13 cellular contexts compared by ENCODE assay signal in the genomic region with DNA sequence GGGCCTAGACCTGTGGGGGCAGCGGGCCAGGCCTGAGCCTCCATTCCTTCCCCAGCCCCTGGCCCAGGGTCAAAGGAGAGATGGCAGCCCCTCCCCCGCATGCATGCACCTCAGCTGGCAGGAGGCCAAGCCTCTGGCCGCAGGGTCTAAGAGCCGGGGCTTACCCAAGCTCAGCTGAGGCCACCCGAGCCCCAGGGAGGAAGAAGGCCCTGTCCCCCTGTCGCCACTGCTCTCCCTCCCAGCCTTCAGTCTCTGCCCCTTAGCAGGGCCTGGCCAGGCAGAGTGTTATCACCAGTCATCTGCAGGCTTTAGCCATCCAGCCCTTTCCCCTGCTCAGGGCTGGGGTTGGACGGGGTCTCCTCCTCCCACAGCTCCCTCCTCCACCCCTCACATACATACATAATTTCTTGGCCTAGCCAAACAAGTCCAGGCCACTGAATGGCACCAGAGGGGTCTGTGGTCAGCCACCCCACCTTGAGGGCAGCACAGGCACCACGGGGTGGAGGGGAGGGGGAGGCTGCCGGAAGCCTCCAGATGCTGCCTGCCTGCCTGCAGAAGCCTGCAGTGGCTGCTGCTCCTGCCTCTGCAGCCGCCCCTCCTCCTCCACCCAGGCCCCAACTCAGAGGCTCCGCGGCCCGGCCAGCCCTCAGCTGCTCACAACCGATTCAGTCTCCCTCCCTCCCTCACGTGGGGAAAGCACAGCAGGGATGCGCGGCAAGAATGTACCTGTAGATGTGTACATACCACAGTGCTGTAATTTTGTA. TPM values are rescaled to one million over a fixed set of nuclear protein-coding genes. Genes with fewer than 3 reads are reported as not detected.
DNase-seq lines count a peak whose midpoint lies in the region; ATAC-seq lines count a peak whose summit lies in the region.
"Had no signal": no experiment of that assay in that cellular context is flagged by ENCODE, and none has a peak within 500 bp of the region (broad histone marks: within the 10 kb centered on the region; RNA-seq: fewer than 3 reads in every experiment).

No MANE protein-coding gene starts in this region.

- peaks cover 75% of the 10 kb centered on the region for H3K36me3 ChIP-seq in NT2/D1 (ENCODE audit: insufficient read depth, insufficient read length, low read length)

- no peak overlapping the region for H3K4me3 ChIP-seq in NT2/D1 (ENCODE audit: insufficient read length, low read depth)
- H3K4me3 ChIP-seq: gastroesophageal sphincter, suprapubic skin had no signal

- no peaks in the 10 kb centered on the region for H3K9me3 Mint-ChIP-seq in activated CD8-positive, alpha-beta memory T cell treated with anti-CD3 and anti-CD28 coated beads, Interleukin-2, amount 10 ng/mL, durations not matched to agents 7 days and 5 days (ENCODE audit: low read depth)

- H3K27me3 ChIP-seq in NT2/D1 (ENCODE audit: insufficient read depth, insufficient read length): no peaks in the 10 kb centered on the region
- H3K27me3 ChIP-seq: gastroesophageal sphincter, suprapubic skin had no signal

- H3K4me1 Mint-ChIP-seq in activated CD8-positive, alpha-beta memory T cell treated with anti-CD3 and anti-CD28 coated beads, Interleukin-2, amount 10 ng/mL, durations not matched to agents 7 days and 5 days: peaks cover 17% of the 10 kb centered on the region

- no peak overlapping the region for H3K4me3 Mint-ChIP-seq in activated CD8-positive, alpha-beta memory T cell treated with anti-CD3 and anti-CD28 coated beads, Interleukin-2, amount 10 ng/mL, durations not matched to agents 7 days and 5 days
- H3K4me3 Mint-ChIP-seq: B cell had no signal

- peak overlapping the region; percentile 65 for H3K27ac Mint-ChIP-seq in activated CD8-positive, alpha-beta memory T cell treated with anti-CD3 and anti-CD28 coated beads, Interleukin-2, amount 10 ng/mL, durations not matched to agents 7 days and 5 days
- H3K27ac Mint-ChIP-seq: B cell had no signal

- peaks cover 25% of the 10 kb centered on the region for H3K36me3 Mint-ChIP-seq in activated CD8-positive, alpha-beta memory T cell treated with anti-CD3 and anti-CD28 coated beads, Interleukin-2, amount 10 ng/mL, durations not matched to agents 7 days and 5 days

- H3K4me1 ChIP-seq in NT2/D1 (ENCODE audit: insufficient read depth, insufficient read length): peaks cover 40% of the 10 kb centered on the region
- H3K4me1 ChIP-seq: suprapubic skin had no signal

- no peaks in the 10 kb centered on the region for H3K9me3 ChIP-seq in NT2/D1 (ENCODE audit: insufficient read depth, low read length)
- H3K9me3 ChIP-seq: gastroesophageal sphincter, suprapubic skin had no signal

- H3K27me3 Mint-ChIP-seq in activated CD8-positive, alpha-beta memory T cell treated with anti-CD3 and anti-CD28 coated beads, Interleukin-2, amount 10 ng/mL, durations not matched to agents 7 days and 5 days: no peaks in the 10 kb centered on the region
- H3K27me3 Mint-ChIP-seq: B cell had no signal

- ATAC-seq in activated CD8-positive, alpha-beta memory T cell treated with anti-CD3 and anti-CD28 coated beads, Interleukin-2, amount 10 ng/mL, durations not matched to agents 7 days and 5 days: peak; percentile 52
- ATAC-seq in esophagus mucosa (peak; percentile 6), GM18502 (IDR thresholded peaks at IDR 0.05; ENCODE audit: poor library complexity, unreplicated experiment) (no peak), GM19035 (IDR thresholded peaks at IDR 0.05; ENCODE audit: unreplicated experiment) (no peak)
- ATAC-seq: gastroesophageal sphincter had no signal

- no peak for DNase-seq in activated CD8-positive, alpha-beta memory T cell treated with anti-CD3 and anti-CD28 coated beads, Interleukin-2, amount 10 ng/mL, durations not matched to agents 7 days and 5 days
- no peak for DNase-seq in activated CD8-positive, alpha-beta memory T cell treated with anti-CD3 and anti-CD28 coated beads, Interleukin-2, amount 50 U/mL, for 48 hours
- peak; percentile 74 for DNase-seq in NT2/D1 (ENCODE audit: low read depth, low spot score)
- DNase-seq in retina: peak; percentile 80
- no peak for DNase-seq in NCI-H1436 (lab: John Stamatoyannopoulos, UW)
- DNase-seq: activated CD4-positive, alpha-beta T cell treated with anti-CD3 and anti-CD28 coated beads, Interleukin-2, amount 50 U/mL, for 48 hours; stimulated activated CD4-positive, alpha-beta T cell treated with anti-CD3 and anti-CD28 coated beads, Interleukin-1b, Interleukin-23, amount 100 ng/mL, for 48 hours had no signal

- CTCF ChIA-PET in activated CD8-positive, alpha-beta memory T cell treated with anti-CD3 and anti-CD28 coated beads, Interleukin-2, amount 10 ng/mL, durations not matched to agents 7 days and 5 days (lab: Charles Lee): interaction anchor here (0.6 to 1.6 kb wide), 3 partner anchors 17 to 23 kb away, joined by 3 to 5 read pairs (median 4); a partner anchor contains a TSS

- H3K9ac ChIP-seq in NT2/D1 (ENCODE audit: insufficient read length, low read depth): peak overlapping the region; percentile 70

RNA-seq across cellular contexts. Expression of a gene that starts 22.8 kb away (rescaled TPM):
- 10 to 100 TPM; 63.7 to 81.3 TPM for total RNA-seq in activated CD8-positive, alpha-beta memory T cell treated with anti-CD3 and anti-CD28 coated beads, Interleukin-2, amount 10 ng/mL, durations not matched to agents 7 days and 5 days
- total RNA-seq in esophagus mucosa: 57.7 TPM

Comparison
In these comparisons a context has a peak if more than half of its experiments do, and no peak if none do; other contexts are left out.
1. ATAC-seq: peak in activated CD8-positive, alpha-beta memory T cell treated with anti-CD3 and anti-CD28 coated beads, Interleukin-2, amount 10 ng/mL, durations not matched to agents 7 days and 5 days (single experiment) and esophagus mucosa (single experiment); none in GM18502 (single experiment) and GM19035 (single experiment).
2. DNase-seq: peak in NT2/D1 (single experiment) and retina (single experiment); none in activated CD8-positive, alpha-beta memory T cell treated with anti-CD3 and anti-CD28 coated beads, Interleukin-2, amount 10 ng/mL, durations not matched to agents 7 days and 5 days (single experiment), activated CD8-positive, alpha-beta memory T cell treated with anti-CD3 and anti-CD28 coated beads, Interleukin-2, amount 50 U/mL, for 48 hours (single experiment) and NCI-H1436 (single experiment).